In genomic region chr6:84086545-84087429, GRCh38 we compare ENCODE assay signal across 21 cellular contexts. TPM values are rescaled to one million over a fixed set of nuclear protein-coding genes. Genes with fewer than 3 reads are reported as not detected.
"Had no signal": no experiment of that assay in that cellular context is flagged by ENCODE, and none has a peak within 500 bp of the region (broad histone marks: within the 10 kb centered on the region; RNA-seq: fewer than 3 reads in every experiment).

No MANE protein-coding gene starts in this region.

- FAIRE-seq: astrocyte, keratinocyte had no signal

- ATAC-seq: activated CD8-positive, alpha-beta memory T cell treated with anti-CD3 and anti-CD28 coated beads, Interleukin-2, amount 10 ng/mL, durations not matched to agents 7 days and 5 days; naive thymus-derived CD8-positive, alpha-beta T cell had no signal

- H3K4me3 Mint-ChIP-seq: activated CD8-positive, alpha-beta memory T cell treated with anti-CD3 and anti-CD28 coated beads, Interleukin-2, amount 10 ng/mL, durations not matched to agents 7 days and 5 days; activated naive CD4-positive, alpha-beta T cell treated with anti-CD3 and anti-CD28 coated beads, Interleukin-2, amount 10 ng/mL, durations not matched to agents 7 days and 5 days; naive thymus-derived CD8-positive, alpha-beta T cell; T-helper 2 cell treated with Interferon-gamma antibody and Interleukin-4, amounts not matched to agents 5 μg/mL and 100 μg/mL, for 36 hours had no signal

- H3K36me3 Mint-ChIP-seq: activated CD8-positive, alpha-beta memory T cell treated with anti-CD3 and anti-CD28 coated beads, Interleukin-2, amount 10 ng/mL, durations not matched to agents 7 days and 5 days; activated naive CD4-positive, alpha-beta T cell treated with anti-CD3 and anti-CD28 coated beads, Interleukin-2, amount 10 ng/mL, durations not matched to agents 7 days and 5 days; naive thymus-derived CD8-positive, alpha-beta T cell had no signal

- H3K27ac ChIP-seq: dorsolateral prefrontal cortex, left ventricle myocardium inferior, neutrophil, right atrium auricular region, skin epidermis, tibial nerve, VCaP had no signal

- H3K36me3 ChIP-seq: left ventricle myocardium inferior, neutrophil, right atrium auricular region, tibial nerve had no signal

- H3K4me3 ChIP-seq: dorsolateral prefrontal cortex, left ventricle myocardium inferior, right atrium auricular region, skin epidermis, tibial nerve had no signal

- H3K27me3 ChIP-seq: dorsolateral prefrontal cortex, neutrophil, right atrium auricular region, tibial nerve had no signal

- H3K4me1 ChIP-seq: left ventricle myocardium inferior, right atrium auricular region, tibial nerve had no signal

- H3K27ac Mint-ChIP-seq: activated CD8-positive, alpha-beta memory T cell treated with anti-CD3 and anti-CD28 coated beads, Interleukin-2, amount 10 ng/mL, durations not matched to agents 7 days and 5 days; activated naive CD4-positive, alpha-beta T cell treated with anti-CD3 and anti-CD28 coated beads, Interleukin-2, amount 10 ng/mL, durations not matched to agents 7 days and 5 days; activated T-helper 2 cell treated with anti-CD3 and anti-CD28 coated beads, Interferon-gamma antibody, Interleukin-2, Interleukin-4, amounts not matched to agents 10 μg/mL and 5 μg/mL and 100 μg/mL, durations not matched to agents 14 hours and 24 hours and 36 hours; naive thymus-derived CD8-positive, alpha-beta T cell; T-helper 2 cell treated with Interferon-gamma antibody and Interleukin-4, amounts not matched to agents 5 μg/mL and 100 μg/mL, for 36 hours had no signal

- H3K9me3 ChIP-seq: left ventricle myocardium inferior, neutrophil, right atrium auricular region, tibial nerve had no signal

- DNase-seq: activated CD4-positive, alpha-beta T cell treated with anti-CD3 and anti-CD28 coated beads, Interleukin-2, amount 50 U/mL, for 48 hours; activated CD8-positive, alpha-beta memory T cell treated with anti-CD3 and anti-CD28 coated beads, Interleukin-2, amount 10 ng/mL, durations not matched to agents 7 days and 5 days; activated naive CD4-positive, alpha-beta T cell treated with anti-CD3 and anti-CD28 coated beads, Interleukin-2, amount 10 ng/mL, durations not matched to agents 7 days and 5 days; activated T-cell treated with anti-CD3 and anti-CD28 coated beads, Interleukin-2, amount 50 U/mL, for 1 hour; dorsolateral prefrontal cortex; left ventricle myocardium inferior; naive thymus-derived CD8-positive, alpha-beta T cell; posterior cingulate gyrus; stimulated activated CD4-positive, alpha-beta T cell treated with anti-CD3 and anti-CD28 coated beads, Interleukin-15, amount 100 ng/mL, for 24 hours; stimulated activated CD4-positive, alpha-beta T cell treated with anti-CD3 and anti-CD28 coated beads, Interleukin-4, amount 100 ng/mL, for 1 hour; stimulated activated naive CD4-positive, alpha-beta T cell treated with Interleukin-2 at 50 U/mL for 16 hours; substantia nigra had no signal

- H3K9me3 Mint-ChIP-seq: activated naive CD4-positive, alpha-beta T cell treated with anti-CD3 and anti-CD28 coated beads, Interleukin-2, amount 10 ng/mL, durations not matched to agents 7 days and 5 days; activated T-helper 2 cell treated with anti-CD3 and anti-CD28 coated beads, Interferon-gamma antibody, Interleukin-2, Interleukin-4, amounts not matched to agents 10 μg/mL and 5 μg/mL and 100 μg/mL, durations not matched to agents 14 hours and 24 hours and 36 hours; T-helper 2 cell treated with Interferon-gamma antibody and Interleukin-4, amounts not matched to agents 5 μg/mL and 100 μg/mL, for 36 hours had no signal

- H3K4me1 Mint-ChIP-seq: activated CD8-positive, alpha-beta memory T cell treated with anti-CD3 and anti-CD28 coated beads, Interleukin-2, amount 10 ng/mL, durations not matched to agents 7 days and 5 days; activated naive CD4-positive, alpha-beta T cell treated with anti-CD3 and anti-CD28 coated beads, Interleukin-2, amount 10 ng/mL, durations not matched to agents 7 days and 5 days had no signal

RNA-seq across cellular contexts. Expression of gene MRAP2, which starts 53.2 kb away (rescaled TPM):
- total RNA-seq: activated CD8-positive, alpha-beta memory T cell treated with anti-CD3 and anti-CD28 coated beads, Interleukin-2, amount 10 ng/mL, durations not matched to agents 7 days and 5 days; naive thymus-derived CD8-positive, alpha-beta T cell had no signal
- polyA plus RNA-seq: naive thymus-derived CD8-positive, alpha-beta T cell had no signal
